ENCODE assay signal across 1 cellular context in genomic region chr14:45145214-45145613, GRCh38.
A peak's percentile ranks its signal among the peaks of the same experiment; 100 is the strongest.
TF ChIP-seq lines count a peak whose summit lies in the region.

No MANE protein-coding gene starts in this region.

TF ChIP-seq in GM12878, 131 proteins besides CTCF, POLR2A, EP300 and RAD21 (continued from another document):
- TF ChIP-seq BHLHE40 (IDR thresholded peaks at IDR 0.05; ENCODE audit: borderline replicate concordance in 1 of 2, low read depth in 2 of 2, low read length in 1 of 2) (peak in 1 of 2 experiments; percentile 76; a peak in 2 of 4 replicates), NFYA (IDR thresholded peaks at IDR 0.05; ENCODE audit: borderline replicate concordance, low read depth, low read length) (no peak), CREB1 (IDR thresholded peaks at IDR 0.05; ENCODE audit: low read depth) (no peak), NFIC (IDR thresholded peaks at IDR 0.05; ENCODE audit: low read depth, low read length) (no peak), RAD51 (IDR thresholded peaks at IDR 0.05) (peak; percentile 75; the same call in 1 of the 2 replicates), POLR2AphosphoS5 (IDR thresholded peaks at IDR 0.05; ENCODE audit: low read length) (no peak), RCOR1 (conservative IDR thresholded peaks at IDR 0.05; ENCODE audit: low read depth, low read length) (no peak), ELK1 (IDR thresholded peaks at IDR 0.05; ENCODE audit: low read depth, low read length) (no peak), CBX3 (IDR thresholded peaks at IDR 0.05; ENCODE audit: borderline replicate concordance, low read depth) (no peak), REST (IDR thresholded peaks at IDR 0.05; ENCODE audit: low read depth, low read length) (no peak), USF1 (IDR thresholded peaks at IDR 0.05; ENCODE audit: borderline replicate concordance, extremely low read length, insufficient read depth, low read depth, low read length) (peak; percentile 66), ATF3 (IDR thresholded peaks at IDR 0.05; ENCODE audit: borderline replicate concordance, extremely low read depth, low read depth, low read length) (0 out of 2 replicates have a peak, but pooled peaks have one; percentile 37), ESRRA (IDR thresholded peaks at IDR 0.05; ENCODE audit: low read length) (no peak)
